In the genomic region with DNA sequence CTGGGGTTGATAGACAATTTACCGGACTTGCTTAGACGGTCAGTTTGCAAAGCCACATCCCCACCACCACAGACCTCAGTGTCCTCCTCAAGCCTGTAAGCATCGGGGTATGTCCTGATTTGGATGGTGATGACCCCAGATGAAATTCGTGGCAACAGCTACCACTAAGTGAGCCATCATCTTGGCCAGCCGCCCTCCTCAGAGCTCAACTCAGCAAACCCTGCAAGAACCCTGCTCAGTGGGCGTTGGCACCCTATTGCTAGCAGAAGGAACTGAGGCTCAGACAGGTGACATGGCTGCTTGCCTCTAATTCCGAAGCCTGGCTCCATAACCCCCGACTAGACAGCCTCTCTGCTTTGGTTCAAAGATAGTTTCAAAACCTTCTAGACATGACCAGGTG, we compare ENCODE assay signal across 11 cellular contexts. TPM values are rescaled to one million over a fixed set of nuclear protein-coding genes. Genes with fewer than 3 reads are reported as not detected.
"Had no signal": no experiment of that assay in that cellular context is flagged by ENCODE, and none has a peak within 500 bp of the region (broad histone marks: within the 10 kb centered on the region; RNA-seq: fewer than 3 reads in every experiment).

No MANE protein-coding gene starts in this region.

- H3K4me3 ChIP-seq: GM23248, HAP-1 had no signal

- ATAC-seq: HCT116, HepG2 had no signal

- H3K36me3 Mint-ChIP-seq: IgD-negative memory B cell had no signal

- H3K9me3 ChIP-seq: HAP-1 had no signal

- H3K9me3 Mint-ChIP-seq: HFFc6 had no signal

- H3K4me3 Mint-ChIP-seq: HFFc6, IgD-negative memory B cell had no signal

- H3K27ac ChIP-seq: GM23248, HL-60 had no signal

- H3K27ac Mint-ChIP-seq: HFFc6, IgD-negative memory B cell had no signal

- H2AFZ ChIP-seq: GM23248 had no signal

- DNase-seq: GM23248, GOT3, H7, HFFc6 had no signal

- H3K36me3 ChIP-seq: HAP-1 had no signal

- H3K9ac ChIP-seq: GM23248 had no signal

RNA-seq across cellular contexts. Expression of a gene that starts 41.4 kb away (rescaled TPM):
- total RNA-seq: GM23248, H4, H7, HepG2, HFFc6, HT1080 had no signal
- polyA plus RNA-seq: GM23248, HepG2, IgD-negative memory B cell had no signal
